ENCODE assay signal across 11 cellular contexts in genomic region chr2:178683877-178684276, GRCh38.
"Had no signal": no experiment of that assay in that cellular context is flagged by ENCODE, and none has a peak within 500 bp of the region (broad histone marks: within the 10 kb centered on the region; RNA-seq: fewer than 3 reads in every experiment).

No MANE protein-coding gene starts in this region.

- H2AFZ ChIP-seq: GM23248 had no signal

- H3K4me3 ChIP-seq: GM23248, K562 had no signal

- H3K4me1 Mint-ChIP-seq: H9, IgD-negative memory B cell had no signal

- DNase-seq: GM23248, H9, HCEC 1CT, HFFc6, KG1 had no signal

- H3K9ac ChIP-seq: GM23248 had no signal

- H3K9me3 Mint-ChIP-seq: H9, HFFc6 had no signal

- H3K27ac Mint-ChIP-seq: H9, HFFc6, IgD-negative memory B cell had no signal

- H3K27me3 Mint-ChIP-seq: IgD-negative memory B cell had no signal

- ATAC-seq: K562 had no signal

- H3K4me3 Mint-ChIP-seq: H9, HFFc6, IgD-negative memory B cell had no signal

- FAIRE-seq: H1, H54, HTR-8/SVneo, K562 had no signal

- H3K27ac ChIP-seq: GM23248, HL-60 had no signal
